ENCODE assay signal across 8 cellular contexts in genomic region chr6:87152528-87152950, GRCh38. TPM values are rescaled to one million over a fixed set of nuclear protein-coding genes. Genes with fewer than 3 reads are reported as not detected.
DNase-seq lines count a peak whose midpoint lies in the region; ATAC-seq and TF ChIP-seq lines count a peak whose summit lies in the region.

No MANE protein-coding gene starts in this region.

- H3K4me1 Mint-ChIP-seq in type B pancreatic cell (ENCODE audit: unreplicated experiment), result peaks cover 29% of the 10 kb centered on the region

- H3K9ac ChIP-seq in adipocyte (ENCODE audit: low read length), result peak overlapping the region; percentile 86

- H3K27me3 ChIP-seq in BE2C (no peaks in the 10 kb centered on the region), adipocyte (replicated peaks; ENCODE audit: control insufficient read depth, insufficient read depth, low read length) (no peaks in the 10 kb centered on the region), left lung (no peaks in the 10 kb centered on the region)

- H3K9me3 ChIP-seq in BE2C (no peaks in the 10 kb centered on the region), adipocyte (ENCODE audit: control insufficient read depth, low read length) (no peaks in the 10 kb centered on the region), left lung (no peaks in the 10 kb centered on the region)

- ATAC-seq in left lung (no peak), GM21360 (IDR thresholded peaks at IDR 0.05; ENCODE audit: unreplicated experiment) (no peak), GM19324 (IDR thresholded peaks at IDR 0.05; ENCODE audit: low FRiP score, unreplicated experiment) (no peak)

- H3K27me3 Mint-ChIP-seq in type B pancreatic cell, result peaks cover 13% of the 10 kb centered on the region

- H3K36me3 ChIP-seq in BE2C (peaks cover 5% of the 10 kb centered on the region), adipocyte (ENCODE audit: control insufficient read depth, insufficient read depth, low read length, severe bottlenecking) (no peaks in the 10 kb centered on the region), left lung (no peaks in the 10 kb centered on the region)

- no peaks in the 10 kb centered on the region for H3K36me3 Mint-ChIP-seq in type B pancreatic cell

- DNase-seq in BE2C (peak; percentile 46), HFF-Myc (ENCODE audit: extremely low read depth, low read depth) (peak; percentile 1), adipocyte (ENCODE audit: low read depth) (no peak), left lung (no peak), type B pancreatic cell (ENCODE audit: extremely low spot score, unreplicated experiment) (no peak), iPS-NIHi7 (ENCODE audit: extremely low spot score) (no peak)

- peaks cover 5% of the 10 kb centered on the region; the same call in 1 of the 2 replicates for H3K4me1 ChIP-seq in BE2C
- H3K4me1 ChIP-seq in adipocyte (ENCODE audit: control insufficient read depth, insufficient read depth, low read length), result peaks cover 34% of the 10 kb centered on the region
- peaks cover 0 to 54% of the 10 kb centered on the region in 2 donors for H3K4me1 ChIP-seq in left lung

- H3K27ac ChIP-seq in left lung, result peak overlapping the region; percentile 83 to 88

- peak overlapping the region; percentile 79 for H3K27ac Mint-ChIP-seq in type B pancreatic cell

- peak overlapping the region; percentile 79 for H3K4me3 ChIP-seq in BE2C (ENCODE audit: low read depth, low read length)
- H3K4me3 ChIP-seq in HFF-Myc (replicated peaks; ENCODE audit: low read depth, low read length), result peak overlapping the region; percentile 39
- peak overlapping the region; percentile 79 for H3K4me3 ChIP-seq in adipocyte (ENCODE audit: low read length)
- peak overlapping the region; percentile 62 to 64 for H3K4me3 ChIP-seq in left lung

- no peaks in the 10 kb centered on the region for H3K9me3 Mint-ChIP-seq in type B pancreatic cell

- no peak for TF ChIP-seq CTCF in BE2C (IDR thresholded peaks at IDR 0.05; ENCODE audit: low read depth, low read length)
- no peak for TF ChIP-seq CTCF in HFF-Myc (IDR thresholded peaks at IDR 0.05; ENCODE audit: low read depth, low read length, missing control alignments)
- TF ChIP-seq CTCF in left lung (IDR thresholded peaks at IDR 0.05), result no peak
- TF ChIP-seq CTCF in type B pancreatic cell (conservative IDR thresholded peaks at IDR 0.05), result no peak

- peak overlapping the region; percentile 90 for H3K4me3 Mint-ChIP-seq in type B pancreatic cell

- intact Hi-C loops in left lung (cut with DNase I), result no loop called here

RNA-seq across cellular contexts. Expression of gene ZNF292, which starts 2.8 kb away (rescaled TPM):
- polyA plus RNA-seq in BE2C (2012; ENCODE audit: insufficient read depth, insufficient read length, low read depth), result 38.8 TPM
- total RNA-seq in left lung (10 to 100 TPM; 25.2 to 29.1 TPM), type B pancreatic cell (ENCODE audit: low replicate concordance) (40.2 and 61.1 TPM in 2 replicates)

RNA-seq across cellular contexts. Expression of gene CGA, which starts 57.6 kb away (rescaled TPM):
- not detected for polyA plus RNA-seq in BE2C (2012; ENCODE audit: insufficient read depth, insufficient read length, low read depth)
- not detected for total RNA-seq in left lung
- total RNA-seq in type B pancreatic cell (ENCODE audit: low replicate concordance), result 0.43 and 30.3 TPM in 2 replicates

Comparison
In these comparisons a context has a peak if more than half of its experiments do, and no peak if none do; other contexts are left out.
1. DNase-seq: peak in BE2C (single experiment) and HFF-Myc (single experiment); none in adipocyte (single experiment), left lung (0 of 2), type B pancreatic cell (single experiment) and iPS-NIHi7 (single experiment).
2. Peak in every context shown above with its lines, with median percentiles within 50 percentile points of each other: H3K4me3 ChIP-seq.